ENCODE assay signal across 11 cellular contexts in genomic region chr5:126044111-126044668, GRCh38.
DNase-seq lines count a peak whose midpoint lies in the region; ATAC-seq and TF ChIP-seq lines count a peak whose summit lies in the region.
"Had no signal": no experiment of that assay in that cellular context is flagged by ENCODE, and none has a peak within 500 bp of the region (broad histone marks: within the 10 kb centered on the region; RNA-seq: fewer than 3 reads in every experiment).

No MANE protein-coding gene starts in this region.

- DNase-seq in A172 (ENCODE audit: low spot score) = peak; percentile 77
- DNase-seq in MM.1S = peak; percentile 18
- peak; percentile 83 to 89 for DNase-seq in SHP77 (lab: John Stamatoyannopoulos, UW)
- DNase-seq in left cardiac atrium = no peak
- DNase-seq in T1000 (lab: John Stamatoyannopoulos, UW) = no peak
- no peak for DNase-seq in activated naive CD4-positive, alpha-beta T cell treated with Interleukin-2 at 50 U/mL for 16 hours
- DNase-seq in activated CD4-positive, alpha-beta T cell treated with anti-CD3 and anti-CD28 coated beads for 1 hour = no peak
- DNase-seq: effector CD8-positive, alpha-beta T cell; naive thymus-derived CD4-positive, alpha-beta T cell; Peyer's patch had no signal

- no peak overlapping the region for H3K9ac ChIP-seq in MM.1S (ENCODE audit: low read length)

- no peaks in the 10 kb centered on the region for H3K4me1 ChIP-seq in MM.1S (ENCODE audit: low read length)
- H3K4me1 ChIP-seq: Peyer's patch had no signal

- H2AFZ ChIP-seq in MM.1S (ENCODE audit: low read length) = no peak overlapping the region

- intact Hi-C loops in left cardiac atrium (cut with DNase I) = no loop called here

- H3K4me2 ChIP-seq in MM.1S (ENCODE audit: low read depth, low read length) = no peak overlapping the region

- peak; percentile 98 to 99 for ATAC-seq in left cardiac atrium
- no peak for ATAC-seq in HG02981 (IDR thresholded peaks at IDR 0.05; ENCODE audit: unreplicated experiment)
- ATAC-seq: naive thymus-derived CD4-positive, alpha-beta T cell had no signal

- H3K36me3 ChIP-seq in MM.1S (replicated peaks; ENCODE audit: insufficient read depth, low read length) = no peaks in the 10 kb centered on the region
- H3K36me3 ChIP-seq: Peyer's patch had no signal

- H3K9me3 ChIP-seq in MM.1S (replicated peaks; ENCODE audit: insufficient read depth, low read length) = no peaks in the 10 kb centered on the region
- H3K9me3 ChIP-seq: Peyer's patch had no signal

- no peaks in the 10 kb centered on the region for H3K27me3 ChIP-seq in MM.1S (replicated peaks; ENCODE audit: insufficient read depth, low read length)
- H3K27me3 ChIP-seq: Peyer's patch had no signal

- H3K27ac ChIP-seq in MM.1S (ENCODE audit: low read length) = no peak overlapping the region
- H3K27ac ChIP-seq: Peyer's patch had no signal

- no peaks in the 10 kb centered on the region for H4K20me1 ChIP-seq in MM.1S (ENCODE audit: insufficient read depth, low read length)

- no peak for TF ChIP-seq CTCF in MM.1S (IDR thresholded peaks at IDR 0.05; ENCODE audit: low read length)

- no peaks in the 10 kb centered on the region for H3K9me2 ChIP-seq in MM.1S (replicated peaks; ENCODE audit: insufficient read depth, low read length)

- H3K79me2 ChIP-seq in MM.1S (ENCODE audit: low read length) = no peaks in the 10 kb centered on the region

- H3K4me3 ChIP-seq in MM.1S (ENCODE audit: low read length) = no peak overlapping the region
- H3K4me3 ChIP-seq: Peyer's patch had no signal

- H3F3A ChIP-seq in MM.1S (ENCODE audit: insufficient read depth, low read length) = no peaks in the 10 kb centered on the region

Comparison
In these comparisons a context has a peak if more than half of its experiments do, and no peak if none do; other contexts are left out.
1. DNase-seq: peak in A172 (single experiment), MM.1S (single experiment) and SHP77 (2 of 2); none in left cardiac atrium (single experiment), T1000 (single experiment), activated naive CD4-positive, alpha-beta T cell treated with Interleukin-2 at 50 U/mL for 16 hours (single experiment) and activated CD4-positive, alpha-beta T cell treated with anti-CD3 and anti-CD28 coated beads for 1 hour (single experiment).